Comparison of ENCODE assay signal across 29 cellular contexts in genomic region chr2:234405472-234405871, GRCh38.
DNase-seq lines count a peak whose midpoint lies in the region; ATAC-seq, FAIRE-seq and TF ChIP-seq lines count a peak whose summit lies in the region.
"Had no signal": no experiment of that assay in that cellular context is flagged by ENCODE, and none has a peak within 500 bp of the region (broad histone marks: within the 10 kb centered on the region; RNA-seq: fewer than 3 reads in every experiment).

No MANE protein-coding gene starts in this region.

- H3K36me3 ChIP-seq in endothelial cell of umbilical vein (ENCODE audit: control insufficient read depth in 2 of 2, extremely low read depth in 1 of 2, insufficient read depth in 2 of 2, low read length in 2 of 2) (no peaks in the 10 kb centered on the region), ascending aorta (no peaks in the 10 kb centered on the region)
- H3K36me3 ChIP-seq: esophagus squamous epithelium, suprapubic skin, upper lobe of left lung had no signal

- H3K4me3 Mint-ChIP-seq in stimulated activated memory B cell treated with anti-CD40 and anti-IgM and Interleukin-4, amounts not matched to agents 10 μg/mL and 1 μg/mL and 100 μg/mL, for 72 hours = no peak overlapping the region
- H3K4me3 Mint-ChIP-seq: activated CD4-positive, alpha-beta T cell treated with anti-CD3 and anti-CD28 coated beads, Interleukin-2, amount 10 ng/mL, durations not matched to agents 24 days and 14 days; activated T-cell treated with anti-CD3 and anti-CD28 coated beads, Interleukin-2, amount 50 U/mL, for 4 hours; CD4-positive, CD25-positive, alpha-beta regulatory T cell; endodermal cell had no signal

- H3K9me3 ChIP-seq in endothelial cell of umbilical vein (replicated peaks; ENCODE audit: control insufficient read depth, insufficient read depth, low read length) (no peaks in the 10 kb centered on the region), ascending aorta (no peaks in the 10 kb centered on the region)
- H3K9me3 ChIP-seq: esophagus squamous epithelium, psoas muscle, suprapubic skin, upper lobe of left lung had no signal

- peaks cover 3% of the 10 kb centered on the region for H3K9me3 Mint-ChIP-seq in stimulated activated memory B cell treated with anti-CD40 and anti-IgM and Interleukin-4, amounts not matched to agents 10 μg/mL and 1 μg/mL and 100 μg/mL, for 72 hours
- H3K9me3 Mint-ChIP-seq: activated T-cell treated with anti-CD3 and anti-CD28 coated beads, Interleukin-2, amount 50 U/mL, for 4 hours; endodermal cell had no signal

- no peak for FAIRE-seq in endothelial cell of umbilical vein (lab: Jason Lieb, UNC)

- no peak overlapping the region for H3K9ac ChIP-seq in endothelial cell of umbilical vein (replicated peaks; ENCODE audit: extremely low read depth, insufficient read depth, low read length)

- no peaks in the 10 kb centered on the region for H3K79me2 ChIP-seq in endothelial cell of umbilical vein (ENCODE audit: control insufficient read depth, insufficient read depth, low read length)

- no peak for TF ChIP-seq POLR2A in endothelial cell of umbilical vein (IDR thresholded peaks at IDR 0.05; ENCODE audit: low read depth, low read length)

- peak overlapping the region; percentile 3 for H3K4me2 ChIP-seq in endothelial cell of umbilical vein (ENCODE audit: insufficient read depth, low read length)

- CTCF ChIA-PET in endothelial cell of umbilical vein (lab: Charles Lee) = interaction anchor here (0.7 to 2.1 kb wide), 9 partner anchors 15 to 270 kb away, joined by 3 to 7 read pairs (median 3); partner anchors contain the start of gene ARL4C

- H3K27ac ChIP-seq in endothelial cell of umbilical vein (ENCODE audit: insufficient read depth, low read depth, low read length) = peak overlapping the region; percentile 4
- no peak overlapping the region for H3K27ac ChIP-seq in ascending aorta
- H3K27ac ChIP-seq: esophagus squamous epithelium, foreskin keratinocyte, psoas muscle, suprapubic skin, upper lobe of left lung, VCaP had no signal

- H4K20me1 ChIP-seq in endothelial cell of umbilical vein (replicated peaks; ENCODE audit: control insufficient read depth, extremely low read depth, insufficient read depth, low read length) = no peaks in the 10 kb centered on the region

- no peak overlapping the region for H2AFZ ChIP-seq in endothelial cell of umbilical vein (ENCODE audit: low read depth, low read length)

- DNase-seq in NCI-H345 (lab: John Stamatoyannopoulos, UW) = peak; percentile 5
- DNase-seq in NCI-H345 treated with DMSO at 0.1 percent for 48 hours (lab: John Stamatoyannopoulos, UW; ENCODE audit: unreplicated experiment) = no peak
- DNase-seq in NCI-H2029 (lab: John Stamatoyannopoulos, UW) = peak; percentile 47
- no peak for DNase-seq in endothelial cell of umbilical vein (ENCODE audit: low read depth, low spot score)
- DNase-seq in ascending aorta (ENCODE audit: low spot score in 2 of 2) = no peak
- DNase-seq in MV-4-11 (lab: John Stamatoyannopoulos, UW) = no peak
- DNase-seq in KG1 (lab: John Stamatoyannopoulos, UW) = no peak
- DNase-seq: 8988T; activated CD4-positive, alpha-beta T cell treated with anti-CD3 and anti-CD28 coated beads, Interleukin-2, amount 10 ng/mL, durations not matched to agents 24 days and 14 days; activated gamma-delta T cell treated with Interleukin-2 at 50 U/mL for 16 hours; activated T-cell treated with anti-CD3 and anti-CD28 coated beads, Interleukin-2, amount 50 U/mL, for 4 hours; CD4-positive, CD25-positive, alpha-beta regulatory T cell; central memory CD4-positive, alpha-beta T cell; cortex of kidney; endodermal cell; esophagus squamous epithelium; foreskin keratinocyte; GOT3; left ventricle myocardium superior; naive B cell; NCI-H1092 treated with DMSO at 0.1 percent for 48 hours; NCI-H187 treated with DMSO at 0.1 percent for 48 hours; NCI-H526 treated with DMSO at 0.1 percent for 48 hours; psoas muscle; stimulated activated CD4-positive, alpha-beta T cell treated with anti-CD3 and anti-CD28 coated beads, Interleukin-4, amount 100 ng/mL, for 24 hours; upper lobe of left lung had no signal

- BruUV-seq in endothelial cell of umbilical vein (replicated peaks; lab: Mats Ljungman, UMichigan) = no TSS peak

- no peak overlapping the region for H3K27ac Mint-ChIP-seq in stimulated activated memory B cell treated with anti-CD40 and anti-IgM and Interleukin-4, amounts not matched to agents 10 μg/mL and 1 μg/mL and 100 μg/mL, for 72 hours
- H3K27ac Mint-ChIP-seq: activated CD4-positive, alpha-beta T cell treated with anti-CD3 and anti-CD28 coated beads, Interleukin-2, amount 10 ng/mL, durations not matched to agents 24 days and 14 days; endodermal cell had no signal

- H3K27me3 ChIP-seq in endothelial cell of umbilical vein (ENCODE audit: control insufficient read depth in 2 of 2, insufficient read depth in 2 of 2, low read length in 2 of 2) = peaks cover 0 to under 1% of the 10 kb centered on the region in 2 experiments
- no peaks in the 10 kb centered on the region for H3K27me3 ChIP-seq in ascending aorta
- H3K27me3 ChIP-seq: esophagus squamous epithelium, foreskin keratinocyte, suprapubic skin, upper lobe of left lung had no signal

- POLR2A ChIA-PET in endothelial cell of umbilical vein (lab: Charles Lee) = no interaction called here

- TF ChIP-seq CTCF in endothelial cell of umbilical vein (IDR thresholded peaks at IDR 0.05; ENCODE audit: extremely low read depth in 1 of 2, insufficient read depth in 1 of 2, low read depth in 1 of 2, low read length in 2 of 2) (no peak), ascending aorta (IDR thresholded peaks at IDR 0.05) (no peak)

- H3K4me1 Mint-ChIP-seq in stimulated activated memory B cell treated with anti-CD40 and anti-IgM and Interleukin-4, amounts not matched to agents 10 μg/mL and 1 μg/mL and 100 μg/mL, for 72 hours = peaks cover 25% of the 10 kb centered on the region

- H3K4me1 ChIP-seq in endothelial cell of umbilical vein (ENCODE audit: control insufficient read depth, extremely low read depth, insufficient read depth, low read length) (peaks cover 14% of the 10 kb centered on the region), ascending aorta (no peaks in the 10 kb centered on the region)
- H3K4me1 ChIP-seq: esophagus squamous epithelium, foreskin keratinocyte, psoas muscle, suprapubic skin had no signal

- H3K36me3 Mint-ChIP-seq in stimulated activated memory B cell treated with anti-CD40 and anti-IgM and Interleukin-4, amounts not matched to agents 10 μg/mL and 1 μg/mL and 100 μg/mL, for 72 hours = no peaks in the 10 kb centered on the region
- H3K36me3 Mint-ChIP-seq: naive B cell had no signal

- H3K4me3 ChIP-seq in endothelial cell of umbilical vein (replicated peaks in 1 of 3; ENCODE audit: insufficient read depth in 1 of 3, low read depth in 1 of 3, low read length in 3 of 3) (no peak overlapping the region), ascending aorta (no peak overlapping the region)
- H3K4me3 ChIP-seq: esophagus squamous epithelium, psoas muscle, suprapubic skin, upper lobe of left lung had no signal

- dilution Hi-C loops in endothelial cell of umbilical vein (cut with MboI; ENCODE audit: extremely low pct_ligation_motif_present, low sequenced_read_pairs) = no loop called here

- H3K27me3 Mint-ChIP-seq in stimulated activated memory B cell treated with anti-CD40 and anti-IgM and Interleukin-4, amounts not matched to agents 10 μg/mL and 1 μg/mL and 100 μg/mL, for 72 hours = peaks cover 9% of the 10 kb centered on the region
- H3K27me3 Mint-ChIP-seq: activated CD4-positive, alpha-beta T cell treated with anti-CD3 and anti-CD28 coated beads, Interleukin-2, amount 10 ng/mL, durations not matched to agents 24 days and 14 days; CD4-positive, CD25-positive, alpha-beta regulatory T cell had no signal

- ATAC-seq in stimulated activated memory B cell treated with anti-CD40 and anti-IgM and Interleukin-4, amounts not matched to agents 10 μg/mL and 1 μg/mL and 100 μg/mL, for 72 hours = peak; percentile 16
- ATAC-seq: activated T-cell treated with anti-CD3 and anti-CD28 coated beads, Interleukin-2, amount 50 U/mL, for 4 hours; foreskin keratinocyte; left ventricle myocardium superior; psoas muscle had no signal

- no peaks in the 10 kb centered on the region for H3K9me1 ChIP-seq in endothelial cell of umbilical vein (replicated peaks; ENCODE audit: control insufficient read depth, extremely low read depth, insufficient read depth, low read length)

- intact Hi-C loops in endothelial cell of umbilical vein (cut with micrococcal nuclease) (loop anchor here (1.0 to 2.0 kb wide), 4 partner anchors 17 to 113 kb away; no protein-coding TSS in a partner anchor), ascending aorta (cut with DNase I) (no loop called here)

TF ChIP-seq in endothelial cell of umbilical vein, 7 proteins besides CTCF, POLR2A, EP300 and RAD21:
- no peak for TF ChIP-seq FOS (IDR thresholded peaks at IDR 0.05; ENCODE audit: borderline replicate concordance, insufficient read depth, low read length)
- no peak for TF ChIP-seq MYC (IDR thresholded peaks at IDR 0.05; ENCODE audit: low read depth, low read length)
- TF ChIP-seq MAX (IDR thresholded peaks at IDR 0.05; ENCODE audit: insufficient read depth, insufficient read length) = no peak
- no peak for TF ChIP-seq EZH2 (IDR thresholded peaks at IDR 0.05; ENCODE audit: borderline replicate concordance, low read depth, low read length, severe bottlenecking)
- TF ChIP-seq POLR2AphosphoS5 (IDR thresholded peaks at IDR 0.05; ENCODE audit: insufficient read depth, low read depth, low read length) = no peak
- TF ChIP-seq JUN (IDR thresholded peaks at IDR 0.05; ENCODE audit: borderline replicate concordance, insufficient read depth, insufficient read length, low read depth) = no peak
- no peak for TF ChIP-seq GATA2 (IDR thresholded peaks at IDR 0.05; ENCODE audit: insufficient read depth, insufficient read length, low read depth, low read length)

Comparison
In these comparisons a context has a peak if more than half of its experiments do, and no peak if none do; other contexts are left out.
1. DNase-seq: peak in NCI-H345 (single experiment) and NCI-H2029 (single experiment); none in NCI-H345 treated with DMSO at 0.1 percent for 48 hours (single experiment), endothelial cell of umbilical vein (single experiment), ascending aorta (0 of 2), MV-4-11 (single experiment) and KG1 (single experiment).